In the genomic region with DNA sequence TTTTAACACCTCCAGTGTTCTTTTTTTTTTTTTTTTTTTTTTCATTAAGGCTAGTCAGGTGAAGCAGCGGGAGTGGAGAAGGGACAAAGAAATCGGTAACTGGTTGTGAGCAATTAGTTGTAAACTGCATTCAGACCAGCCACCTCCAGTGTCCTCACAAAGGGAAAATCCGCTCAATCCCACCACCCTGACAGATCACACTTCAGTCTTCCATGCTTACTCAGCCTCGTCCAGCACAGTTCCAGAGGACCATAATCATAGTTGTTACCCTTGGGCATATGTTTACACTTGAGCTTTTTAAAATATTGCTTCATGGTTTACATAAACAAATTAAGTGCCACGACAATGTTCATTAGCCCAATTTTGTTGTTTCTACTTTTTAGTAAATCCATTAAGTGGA, we compare ENCODE assay signal across 3 cellular contexts.
TF ChIP-seq lines count a peak whose summit lies in the region.

No MANE protein-coding gene starts in this region.

TF ChIP-seq in SK-N-SH, 30 proteins besides CTCF, POLR2A, EP300 and RAD21:
- no peak for TF ChIP-seq TAF1 (IDR thresholded peaks at IDR 0.05; ENCODE audit: borderline replicate concordance, low read depth, low read length)
- no peak for TF ChIP-seq RCOR1 (IDR thresholded peaks at IDR 0.05; ENCODE audit: low read length)
- TF ChIP-seq FOSL2 (IDR thresholded peaks at IDR 0.05; ENCODE audit: borderline replicate concordance, low read depth), result no peak
- TF ChIP-seq, protein P1, sequence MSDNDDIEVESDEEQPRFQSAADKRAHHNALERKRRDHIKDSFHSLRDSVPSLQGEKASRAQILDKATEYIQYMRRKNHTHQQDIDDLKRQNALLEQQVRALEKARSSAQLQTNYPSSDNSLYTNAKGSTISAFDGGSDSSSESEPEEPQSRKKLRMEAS (IDR thresholded peaks at IDR 0.05; ENCODE audit: low read depth), result no peak
TF ChIP-seq in SK-N-SH: peak in this region for 0.

TF ChIP-seq in SK-N-SH treated with all-trans-retinoic acid at 6 μM for 48 hours, 23 proteins besides CTCF, POLR2A, EP300 and RAD21:
- no peak for TF ChIP-seq OSR1 (CRISPR knock-in tag; IDR thresholded peaks at IDR 0.05)

TF ChIP-seq in endothelial cell of umbilical vein, 7 proteins besides CTCF, POLR2A, EP300 and RAD21:
- TF ChIP-seq POLR2AphosphoS5 (IDR thresholded peaks at IDR 0.05; ENCODE audit: insufficient read depth, low read depth, low read length), result no peak
- no peak for TF ChIP-seq EZH2 (IDR thresholded peaks at IDR 0.05; ENCODE audit: borderline replicate concordance, low read depth, low read length, severe bottlenecking)
- TF ChIP-seq MYC (IDR thresholded peaks at IDR 0.05; ENCODE audit: low read depth, low read length), result no peak
- TF ChIP-seq GATA2 (IDR thresholded peaks at IDR 0.05; ENCODE audit: insufficient read depth, insufficient read length, low read depth, low read length), result no peak
- no peak for TF ChIP-seq FOS (IDR thresholded peaks at IDR 0.05; ENCODE audit: borderline replicate concordance, insufficient read depth, low read length)
- TF ChIP-seq, protein P1 (IDR thresholded peaks at IDR 0.05; ENCODE audit: insufficient read depth, insufficient read length), result no peak
- TF ChIP-seq JUN (IDR thresholded peaks at IDR 0.05; ENCODE audit: borderline replicate concordance, insufficient read depth, insufficient read length, low read depth), result no peak
